ENCODE assay signal across 2 cellular contexts in the genomic region with DNA sequence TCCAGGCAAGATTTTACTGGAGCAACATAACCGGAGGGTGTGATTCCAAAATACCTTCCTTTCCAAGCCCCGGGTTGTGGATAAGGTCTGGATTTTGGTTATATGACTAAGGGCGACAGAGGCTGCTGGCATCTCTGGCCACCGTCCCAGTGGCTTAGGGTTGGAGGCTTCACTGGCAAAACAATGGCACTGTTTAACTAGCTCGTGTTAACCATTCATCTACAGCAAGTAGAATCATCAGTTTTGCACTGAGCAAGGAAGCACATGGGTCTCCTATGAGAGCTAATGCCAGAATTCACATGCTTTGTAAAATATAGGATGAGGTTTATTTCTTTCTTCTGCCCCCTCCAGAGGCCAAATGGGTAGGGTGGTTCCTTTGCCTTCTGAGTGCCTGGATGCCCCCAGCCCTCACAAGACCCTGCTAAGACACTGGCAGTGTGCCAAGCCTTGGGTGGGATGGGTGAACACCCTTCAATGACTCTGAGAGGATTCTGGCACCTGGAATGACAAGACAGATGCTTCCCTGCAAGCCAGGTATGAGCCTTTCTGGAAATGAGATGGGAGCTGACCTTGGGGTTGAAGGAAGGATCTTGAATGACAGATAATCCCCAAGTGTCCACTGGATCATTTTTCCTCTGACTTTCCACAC.
TF ChIP-seq lines count a peak whose summit lies in the region.

No MANE protein-coding gene starts in this region.

TF ChIP-seq in GM12878, 131 proteins besides CTCF, POLR2A, EP300 and RAD21 (continues in another document):
- TF ChIP-seq ZBED1 (IDR thresholded peaks at IDR 0.05; ENCODE audit: borderline replicate concordance), result no peak
- TF ChIP-seq SP1 (IDR thresholded peaks at IDR 0.05; ENCODE audit: low read depth, low read length), result no peak
- TF ChIP-seq PRDM15 (CRISPR knock-in tag; IDR thresholded peaks at IDR 0.05), result no peak
- TF ChIP-seq BRCA1 (IDR thresholded peaks at IDR 0.05; ENCODE audit: low read depth, low read length), result no peak
- no peak for TF ChIP-seq FOXK2 (IDR thresholded peaks at IDR 0.05)
- TF ChIP-seq RB1 (IDR thresholded peaks at IDR 0.05; ENCODE audit: borderline replicate concordance), result no peak
- TF ChIP-seq IKZF1 (conservative IDR thresholded peaks at IDR 0.05), result no peak
- no peak for TF ChIP-seq BACH1 (IDR thresholded peaks at IDR 0.05; ENCODE audit: borderline replicate concordance)
- TF ChIP-seq, protein P1, sequence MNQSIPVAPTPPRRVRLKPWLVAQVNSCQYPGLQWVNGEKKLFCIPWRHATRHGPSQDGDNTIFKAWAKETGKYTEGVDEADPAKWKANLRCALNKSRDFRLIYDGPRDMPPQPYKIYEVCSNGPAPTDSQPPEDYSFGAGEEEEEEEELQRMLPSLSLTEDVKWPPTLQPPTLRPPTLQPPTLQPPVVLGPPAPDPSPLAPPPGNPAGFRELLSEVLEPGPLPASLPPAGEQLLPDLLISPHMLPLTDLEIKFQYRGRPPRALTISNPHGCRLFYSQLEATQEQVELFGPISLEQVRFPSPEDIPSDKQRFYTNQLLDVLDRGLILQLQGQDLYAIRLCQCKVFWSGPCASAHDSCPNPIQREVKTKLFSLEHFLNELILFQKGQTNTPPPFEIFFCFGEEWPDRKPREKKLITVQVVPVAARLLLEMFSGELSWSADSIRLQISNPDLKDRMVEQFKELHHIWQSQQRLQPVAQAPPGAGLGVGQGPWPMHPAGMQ (IDR thresholded peaks at IDR 0.05; ENCODE audit: borderline replicate concordance), result no peak
- no peak for TF ChIP-seq ZBTB33 (IDR thresholded peaks at IDR 0.05)
- no peak for TF ChIP-seq E4F1 (IDR thresholded peaks at IDR 0.05; ENCODE audit: borderline replicate concordance, partially characterized antibody)
- no peak for TF ChIP-seq KLF5 (IDR thresholded peaks at IDR 0.05; ENCODE audit: partially characterized antibody)
- no peak for TF ChIP-seq ZNF622 (IDR thresholded peaks at IDR 0.05)
- no peak for TF ChIP-seq ZSCAN29 (IDR thresholded peaks at IDR 0.05)
- TF ChIP-seq BCL11A (IDR thresholded peaks at IDR 0.05; ENCODE audit: low read depth, low read length), result no peak
- TF ChIP-seq RFX5 (IDR thresholded peaks at IDR 0.05; ENCODE audit: low read depth, low read length), result no peak

TF ChIP-seq in HepG2, 621 proteins besides CTCF, POLR2A, EP300 and RAD21:
- peak; percentile 35; the same call in 1 of the 2 replicates for TF ChIP-seq POLR2AphosphoS2 (IDR thresholded peaks at IDR 0.05; ENCODE audit: low read depth, low read length)
- TF ChIP-seq PAF1 (CRISPR knock-in tag; IDR thresholded peaks at IDR 0.05), result 0 out of 2 replicates have a peak, but pooled peaks have one; percentile 21
- TF ChIP-seq POLR2AphosphoS5 (IDR thresholded peaks at IDR 0.05; ENCODE audit: low read depth, low read length), result peak; percentile 9; the same call in 1 of the 2 replicates
- TF ChIP-seq RBM22 (optimal IDR thresholded peaks at IDR 0.05; ENCODE audit: low read length), result peak; percentile 6
- no peak for TF ChIP-seq RERE (CRISPR knock-in tag; IDR thresholded peaks at IDR 0.05; ENCODE audit: low read depth)
- no peak for TF ChIP-seq HOXD1 (CRISPR knock-in tag; IDR thresholded peaks at IDR 0.05)
- TF ChIP-seq LCORL (IDR thresholded peaks at IDR 0.05), result peak; percentile 59; the same call in 1 of the 2 replicates
- no peak for TF ChIP-seq LCORL (CRISPR knock-in tag; IDR thresholded peaks at IDR 0.05)
